Comparison of ENCODE assay signal across 24 cellular contexts in genomic region chr1:1914842-1915692, GRCh38. TPM values are rescaled to one million over a fixed set of nuclear protein-coding genes. Genes with fewer than 3 reads are reported as not detected.
A peak's percentile ranks its signal among the peaks of the same experiment; 100 is the strongest.
DNase-seq lines count a peak whose midpoint lies in the region; ATAC-seq and TF ChIP-seq lines count a peak whose summit lies in the region.
"Had no signal": no experiment of that assay in that cellular context is flagged by ENCODE, and none has a peak within 500 bp of the region (broad histone marks: within the 10 kb centered on the region; RNA-seq: fewer than 3 reads in every experiment).

A gene with protein sequence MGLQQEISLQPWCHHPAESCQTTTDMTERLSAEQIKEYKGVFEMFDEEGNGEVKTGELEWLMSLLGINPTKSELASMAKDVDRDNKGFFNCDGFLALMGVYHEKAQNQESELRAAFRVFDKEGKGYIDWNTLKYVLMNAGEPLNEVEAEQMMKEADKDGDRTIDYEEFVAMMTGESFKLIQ (plus strand): TSS chr1:1915260. CDS start chr1:1915281, 21 bp downstream.

- H3K36me3 ChIP-seq in SJCRH30 (no peaks in the 10 kb centered on the region), mesenchymal stem cell (ENCODE audit: control insufficient read depth in 1 of 2, insufficient read depth in 2 of 2, low read depth in 1 of 2, low read length in 2 of 2) (no peaks in the 10 kb centered on the region), gastrocnemius medialis (no peaks in the 10 kb centered on the region)
- H3K36me3 ChIP-seq: esophagus muscularis mucosa, neutrophil, thoracic aorta had no signal

- H3K4ac ChIP-seq in H9 (ENCODE audit: low read depth, low read length) (no peak within 1 kb of the TSS), mesenchymal stem cell (ENCODE audit: low read depth in 1 of 2, low read length in 2 of 2) (no peak within 1 kb of the TSS)

- no peak within 1 kb of the TSS for H2BK120ac ChIP-seq in H9 (ENCODE audit: low read depth, low read length, poor library complexity, severe bottlenecking)
- H2BK120ac ChIP-seq in mesenchymal stem cell (ENCODE audit: low read depth, low read length): no peak within 1 kb of the TSS

- H3K9me3 Mint-ChIP-seq in H9: no peaks in the 10 kb centered on the region
- H3K9me3 Mint-ChIP-seq: activated CD4-positive, alpha-beta memory T cell treated with anti-CD3 and anti-CD28 coated beads for 36 hours; activated naive CD4-positive, alpha-beta T cell treated with anti-CD3 and anti-CD28 coated beads, Interleukin-2, amount 50 U/mL, for 24 hours; activated T-helper 17 cell treated with anti-CD3 and anti-CD28 coated beads, Interleukin-2, amount 50 U/mL, for 72 hours had no signal

- DNase-seq in H9 (peak; percentile 24), SJCRH30 (no peak), mesenchymal stem cell (no peak), gastrocnemius medialis (no peak), NCI-H510A treated with DMSO at 0.1 percent for 48 hours (lab: John Stamatoyannopoulos, UW) (no peak)
- DNase-seq: activated CD4-positive, alpha-beta memory T cell treated with anti-CD3 and anti-CD28 coated beads for 36 hours; activated CD8-positive, alpha-beta memory T cell treated with anti-CD3 and anti-CD28 coated beads, Interleukin-2, amount 50 U/mL, for 48 hours; effector memory CD4-positive, alpha-beta T cell; foreskin melanocyte; H7; NCI-H1048; NCI-H1694 treated with DMSO at 0.1 percent for 48 hours; stimulated activated CD4-positive, alpha-beta T cell treated with anti-CD3 and anti-CD28 coated beads, Interleukin-4, amount 100 ng/mL, for 24 hours; stimulated activated naive CD4-positive, alpha-beta T cell treated with Interleukin-2 at 50 U/mL for 16 hours had no signal

- H3K27ac ChIP-seq in H9 (ENCODE audit: insufficient read length, low read depth, low read length) (no peak within 1 kb of the TSS), SJCRH30 (peak within 1 kb of the TSS; percentile 12; the same call in 1 of the 2 replicates), mesenchymal stem cell (ENCODE audit: low read length, poor library complexity, severe bottlenecking) (no peak within 1 kb of the TSS), gastrocnemius medialis (peak within 1 kb of the TSS; percentile 80 to 98 (median 93))
- H3K27ac ChIP-seq: esophagus muscularis mucosa, neutrophil, thoracic aorta had no signal

- ATAC-seq in gastrocnemius medialis (no peak), GM18861 (IDR thresholded peaks at IDR 0.05; ENCODE audit: unreplicated experiment) (no peak), GM19328 (IDR thresholded peaks at IDR 0.05; ENCODE audit: unreplicated experiment) (no peak)
- ATAC-seq: activated CD4-positive, CD25-positive, alpha-beta regulatory T cell treated with anti-CD3 and anti-CD28 coated beads, Interleukin-2, amount 50 U/mL, for 24 hours; activated T-helper 17 cell treated with anti-CD3 and anti-CD28 coated beads, Interleukin-2, amount 50 U/mL, for 72 hours; GM12878 had no signal

- H3K23ac ChIP-seq in H9 (ENCODE audit: insufficient read length, low read depth, low read length) (no peak within 1 kb of the TSS), mesenchymal stem cell (ENCODE audit: low read length in 2 of 2) (peak within 1 kb of the TSS in 1 of 2 experiments; percentile 73)

- H3K4me3 ChIP-seq in SJCRH30 (no peak within 1 kb of the TSS), mesenchymal stem cell (ENCODE audit: insufficient read depth in 1 of 2, low read depth in 1 of 2, low read length in 2 of 2) (no peak within 1 kb of the TSS), gastrocnemius medialis (no peak within 1 kb of the TSS)
- H3K4me3 ChIP-seq: esophagus muscularis mucosa, GM12878, lung, thoracic aorta had no signal

- H4K91ac ChIP-seq in H9 (ENCODE audit: insufficient read length, low read depth, low read length): no peak within 1 kb of the TSS
- H4K91ac ChIP-seq in mesenchymal stem cell (ENCODE audit: low read length): peak within 1 kb of the TSS; percentile 37

- H3K18ac ChIP-seq in H9 (ENCODE audit: insufficient read length, low read depth, low read length) (no peak within 1 kb of the TSS), mesenchymal stem cell (ENCODE audit: low read depth in 1 of 2, low read length in 2 of 2) (no peak within 1 kb of the TSS)

- H2BK20ac ChIP-seq in H9 (ENCODE audit: low read depth, low read length, poor library complexity, severe bottlenecking): no peak within 1 kb of the TSS

- H3K4me1 ChIP-seq in H9 (ENCODE audit: insufficient read depth, low read length) (no peaks in the 10 kb centered on the region), SJCRH30 (peaks cover 17% of the 10 kb centered on the region), mesenchymal stem cell (ENCODE audit: control insufficient read depth, insufficient read depth, low read depth, low read length) (peaks cover 17% of the 10 kb centered on the region), gastrocnemius medialis (peaks cover 31 to 53% of the 10 kb centered on the region in 2 donors)

- H4K5ac ChIP-seq in H9 (ENCODE audit: insufficient read length, low read depth, low read length): no peak within 1 kb of the TSS

- no peak for TF ChIP-seq POLR2A in gastrocnemius medialis (IDR thresholded peaks at IDR 0.05)

- H2BK5ac ChIP-seq in H9 (ENCODE audit: insufficient read length, low read length) (no peak within 1 kb of the TSS), mesenchymal stem cell (ENCODE audit: low read depth, low read length, poor library complexity, severe bottlenecking) (no peak within 1 kb of the TSS)

- H2AK5ac ChIP-seq in H9 (ENCODE audit: insufficient read length, low read length) (no peak within 1 kb of the TSS), mesenchymal stem cell (ENCODE audit: low read length, severe bottlenecking) (no peak within 1 kb of the TSS)

- no peak within 1 kb of the TSS for H3K4me2 ChIP-seq in H9 (ENCODE audit: insufficient read depth, insufficient read length, low read length)
- H3K4me2 ChIP-seq in mesenchymal stem cell (ENCODE audit: low read length, poor library complexity, severe bottlenecking): no peak within 1 kb of the TSS

- in situ Hi-C loops in gastrocnemius medialis (cut with MboI; ENCODE audit: low sequenced_read_pairs in 4 of 4): no loop called here

- H2BK12ac ChIP-seq in H9 (ENCODE audit: insufficient read length, low read depth, low read length) (no peak within 1 kb of the TSS), mesenchymal stem cell (ENCODE audit: low read length in 2 of 2) (no peak within 1 kb of the TSS)

- intact Hi-C loops in gastrocnemius medialis (cut with DNase I; ENCODE audit: low total_unique reads): loop anchor here (5.0 to 10.0 kb wide), 2 partner anchors 280 to 1987 kb away; partner anchors contain the start of genes C1orf174 and FAAP20

- H3K27me3 Mint-ChIP-seq in H9 (ENCODE audit: low read depth): no peaks in the 10 kb centered on the region; the same call in none of the 2 replicates
- H3K27me3 Mint-ChIP-seq: activated naive CD4-positive, alpha-beta T cell treated with anti-CD3 and anti-CD28 coated beads, Interleukin-2, amount 50 U/mL, for 24 hours; activated T-helper 17 cell treated with anti-CD3 and anti-CD28 coated beads, Interleukin-2, amount 50 U/mL, for 72 hours had no signal

- whole genome bisulfite sequencing in H9 (ENCODE audit: extremely low coverage, insufficient read length, low lambda C conversion rate): no CpG with 5 or more reads among the region's 21 CpGs
- WGBS in mesenchymal stem cell: 79% methylated on average over 19 of the region's 21 CpGs

- H3K27ac Mint-ChIP-seq in H9: peak within 1 kb of the TSS in 2 of 3 experiments; percentile 27 to 67; a peak in 1 of 7 replicates
- H3K27ac Mint-ChIP-seq: activated CD4-positive, alpha-beta memory T cell treated with anti-CD3 and anti-CD28 coated beads for 36 hours; activated T-helper 17 cell treated with anti-CD3 and anti-CD28 coated beads, Interleukin-2, amount 50 U/mL, for 72 hours had no signal

- H2BK15ac ChIP-seq in H9 (ENCODE audit: low read depth, low read length): no peak within 1 kb of the TSS
- H2BK15ac ChIP-seq in mesenchymal stem cell (ENCODE audit: low read depth, poor library complexity, severe bottlenecking): no peak within 1 kb of the TSS

- H2AFZ ChIP-seq in H9 (ENCODE audit: low read length) (no peak within 1 kb of the TSS), mesenchymal stem cell (ENCODE audit: low read depth, low read length) (no peak within 1 kb of the TSS)

- H3K79me2 ChIP-seq in H9 (ENCODE audit: insufficient read depth, low read length): no peaks in the 10 kb centered on the region

- no peaks in the 10 kb centered on the region for H3K23me2 ChIP-seq in H9 (ENCODE audit: insufficient read length, low read depth, low read length, poor library complexity, severe bottlenecking)

- no peak within 1 kb of the TSS for H3K4me3 Mint-ChIP-seq in H9
- H3K4me3 Mint-ChIP-seq: activated CD4-positive, alpha-beta memory T cell treated with anti-CD3 and anti-CD28 coated beads for 36 hours; activated naive CD4-positive, alpha-beta T cell treated with anti-CD3 and anti-CD28 coated beads, Interleukin-2, amount 50 U/mL, for 24 hours; activated T-helper 17 cell treated with anti-CD3 and anti-CD28 coated beads, Interleukin-2, amount 50 U/mL, for 72 hours had no signal

- H3K9ac ChIP-seq in H9 (ENCODE audit: extremely low read depth, insufficient read length, low read length) (no peak within 1 kb of the TSS), mesenchymal stem cell (ENCODE audit: low read length) (no peak within 1 kb of the TSS)

- peak within 1 kb of the TSS; percentile 23; the same call in 1 of the 2 replicates for H3K14ac ChIP-seq in H9 (ENCODE audit: insufficient read depth, low read length)
- no peak within 1 kb of the TSS for H3K14ac ChIP-seq in mesenchymal stem cell (ENCODE audit: low read length in 2 of 2)

- H4K8ac ChIP-seq in H9 (replicated peaks; ENCODE audit: insufficient read length, low read depth, low read length) (no peak within 1 kb of the TSS), mesenchymal stem cell (ENCODE audit: low read length) (no peak within 1 kb of the TSS)

- H3K9me3 ChIP-seq in H9 (ENCODE audit: control insufficient read depth, low read depth, low read length) (no peaks in the 10 kb centered on the region), SJCRH30 (replicated peaks) (no peaks in the 10 kb centered on the region), mesenchymal stem cell (ENCODE audit: control insufficient read depth, low read length) (no peaks in the 10 kb centered on the region), gastrocnemius medialis (no peaks in the 10 kb centered on the region)
- H3K9me3 ChIP-seq: esophagus muscularis mucosa, neutrophil, thoracic aorta had no signal

- H3K36me3 Mint-ChIP-seq in H9 (ENCODE audit: insufficient read depth in 1 of 3, low read depth in 3 of 3): no peaks in the 10 kb centered on the region; a peak in 1 of 7 replicates
- H3K36me3 Mint-ChIP-seq: activated CD4-positive, alpha-beta memory T cell treated with anti-CD3 and anti-CD28 coated beads for 36 hours; activated naive CD4-positive, alpha-beta T cell treated with anti-CD3 and anti-CD28 coated beads, Interleukin-2, amount 50 U/mL, for 24 hours had no signal

- no peak within 1 kb of the TSS for H3K56ac ChIP-seq in H9 (ENCODE audit: insufficient read length, low read depth, low read length)

- no peaks in the 10 kb centered on the region for H4K20me1 ChIP-seq in H9 (ENCODE audit: control insufficient read depth, insufficient read depth, insufficient read length)

- peaks cover 10 to 33% of the 10 kb centered on the region in 2 experiments for H3K4me1 Mint-ChIP-seq in H9

- H3K27me3 ChIP-seq in H9 (ENCODE audit: insufficient read depth, low read length) (no peaks in the 10 kb centered on the region), SJCRH30 (no peaks in the 10 kb centered on the region), mesenchymal stem cell (ENCODE audit: control insufficient read depth in 1 of 2, insufficient read depth in 1 of 2, low read length in 2 of 2) (peaks cover 0 to 34% of the 10 kb centered on the region in 2 experiments), gastrocnemius medialis (no peaks in the 10 kb centered on the region)

- H3K79me1 ChIP-seq in H9 (ENCODE audit: insufficient read depth, low read depth, low read length, poor library complexity, severe bottlenecking) (no peaks in the 10 kb centered on the region), mesenchymal stem cell (replicated peaks; ENCODE audit: low read length, poor library complexity, severe bottlenecking) (no peaks in the 10 kb centered on the region)

- TF ChIP-seq CTCF in H9 (conservative IDR thresholded peaks at IDR 0.05) (no peak), gastrocnemius medialis (IDR thresholded peaks at IDR 0.05 in 4 of 5, conservative IDR thresholded peaks at IDR 0.05 in 1 of 5) (no peak)

- H3T11ph ChIP-seq in H9 (ENCODE audit: low read length): no peak within 1 kb of the TSS

RNA-seq across cellular contexts. Expression of the gene that starts here (rescaled TPM):
- total RNA-seq in H9 (2021) (1.4 and 1.7 TPM in 2 replicates), gastrocnemius medialis (1 to 10 TPM in 2 of 4 donors, not detected in 2; 4.8 to 7.0 TPM)
- 0.12 and 0.20 TPM in 2 replicates for total RNA-seq in SJCRH30 (2014; rRNA removed; shearing (Covaris generic))
- 0.25 TPM for polyA plus RNA-seq in mesenchymal stem cell (2013, experiment 1 of 2)
- polyA plus RNA-seq in mesenchymal stem cell (2013, experiment 2 of 2): 0.25 TPM
- total RNA-seq: esophagus muscularis mucosa, thoracic aorta had no signal

Comparison
In these comparisons a context has a peak if more than half of its experiments do, and no peak if none do; other contexts are left out.
1. H3K27ac ChIP-seq: peak in SJCRH30 (single experiment) and gastrocnemius medialis (4 of 4); none in H9 (single experiment) and mesenchymal stem cell (single experiment).